23 cellular contexts compared by ENCODE assay signal in the genomic region with DNA sequence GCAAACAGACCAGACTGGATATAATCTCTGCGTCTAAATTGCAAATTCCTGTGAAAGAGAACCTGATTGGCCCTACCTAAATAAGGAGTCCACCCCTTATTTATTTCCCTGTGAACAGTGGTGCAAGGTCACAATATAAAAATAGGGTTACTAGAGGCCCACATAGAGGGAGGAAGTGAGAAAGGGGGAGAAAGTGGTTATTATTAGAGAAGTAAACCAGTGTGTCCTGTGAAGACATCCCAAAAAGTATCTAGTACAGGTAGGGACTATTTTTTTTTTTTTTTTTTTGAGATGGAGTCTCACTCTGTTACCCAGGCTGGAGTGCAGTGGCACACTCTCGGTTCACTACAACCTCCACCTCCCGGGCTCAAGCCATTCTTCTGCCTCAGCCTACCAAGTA.
"Had no signal": no experiment of that assay in that cellular context is flagged by ENCODE, and none has a peak within 500 bp of the region (broad histone marks: within the 10 kb centered on the region; RNA-seq: fewer than 3 reads in every experiment).

No MANE protein-coding gene starts in this region.

- H3K27ac Mint-ChIP-seq: dendritic cell treated with granulocyte-macrophage colony-stimulating factor and Interleukin-4, amounts not matched to agents 40 ng/mL and 50 ng/mL, for 4 days; effector memory CD8-positive, alpha-beta T cell; mesothelial cell of epicardium; nephron had no signal

- H3K9me3 Mint-ChIP-seq: dendritic cell treated with granulocyte-macrophage colony-stimulating factor and Interleukin-4, amounts not matched to agents 40 ng/mL and 50 ng/mL, for 4 days; effector memory CD8-positive, alpha-beta T cell; mesothelial cell of epicardium; nephron had no signal

- H3K4me3 ChIP-seq: esophagus muscularis mucosa, gastrocnemius medialis, heart right ventricle, right atrium auricular region, suprapubic skin, thyroid gland, upper lobe of left lung, uterus had no signal

- DNase-seq: effector memory CD8-positive, alpha-beta T cell; gastrocnemius medialis; heart right ventricle; hypothalamus; mammary epithelial cell; posterior cingulate gyrus; small intestine; stimulated activated CD4-positive, alpha-beta T cell treated with anti-CD3 and anti-CD28 coated beads, Interleukin-12 subunit alpha, Interleukin-12 subunit beta, amount 100 ng/mL, for 4 hours; stimulated activated naive CD8-positive, alpha-beta T cell treated with anti-CD3 and anti-CD28 coated beads, Interleukin-15, Interleukin-2, amounts not matched to agents 100 U/mL and 50 U/mL, for 24 hours; thyroid gland; upper lobe of left lung; uterus had no signal

- FAIRE-seq: colon, islet of Langerhans, small intestine had no signal

- H3K9me3 ChIP-seq: esophagus muscularis mucosa, gastrocnemius medialis, heart right ventricle, neutrophil, right atrium auricular region, suprapubic skin, thyroid gland, upper lobe of left lung, uterus had no signal

- H3K27ac ChIP-seq: epithelial cell of prostate, esophagus muscularis mucosa, gastrocnemius medialis, heart right ventricle, neutrophil, right atrium auricular region, suprapubic skin, thyroid gland, upper lobe of left lung, uterus had no signal

- H3K36me3 ChIP-seq: esophagus muscularis mucosa, gastrocnemius medialis, heart right ventricle, neutrophil, right atrium auricular region, suprapubic skin, thyroid gland, upper lobe of left lung, uterus had no signal

- H3K4me3 Mint-ChIP-seq: dendritic cell treated with granulocyte-macrophage colony-stimulating factor and Interleukin-4, amounts not matched to agents 40 ng/mL and 50 ng/mL, for 4 days; effector memory CD8-positive, alpha-beta T cell; mesothelial cell of epicardium; nephron had no signal

- H3K27me3 Mint-ChIP-seq: dendritic cell treated with granulocyte-macrophage colony-stimulating factor and Interleukin-4, amounts not matched to agents 40 ng/mL and 50 ng/mL, for 4 days had no signal

- H3K4me1 Mint-ChIP-seq: mesothelial cell of epicardium had no signal

- H3K4me1 ChIP-seq: gastrocnemius medialis, right atrium auricular region, suprapubic skin, thyroid gland, uterus had no signal

- H3K27me3 ChIP-seq: esophagus muscularis mucosa, gastrocnemius medialis, heart right ventricle, neutrophil, right atrium auricular region, suprapubic skin, thyroid gland, upper lobe of left lung, uterus had no signal

- H3K36me3 Mint-ChIP-seq: mesothelial cell of epicardium had no signal

- ATAC-seq: effector memory CD8-positive, alpha-beta T cell; gastrocnemius medialis; heart right ventricle; left lobe of liver; stimulated activated naive CD8-positive, alpha-beta T cell treated with anti-CD3 and anti-CD28 coated beads, Interleukin-15, Interleukin-2, amounts not matched to agents 100 U/mL and 50 U/mL, for 24 hours had no signal
